In the genomic region with DNA sequence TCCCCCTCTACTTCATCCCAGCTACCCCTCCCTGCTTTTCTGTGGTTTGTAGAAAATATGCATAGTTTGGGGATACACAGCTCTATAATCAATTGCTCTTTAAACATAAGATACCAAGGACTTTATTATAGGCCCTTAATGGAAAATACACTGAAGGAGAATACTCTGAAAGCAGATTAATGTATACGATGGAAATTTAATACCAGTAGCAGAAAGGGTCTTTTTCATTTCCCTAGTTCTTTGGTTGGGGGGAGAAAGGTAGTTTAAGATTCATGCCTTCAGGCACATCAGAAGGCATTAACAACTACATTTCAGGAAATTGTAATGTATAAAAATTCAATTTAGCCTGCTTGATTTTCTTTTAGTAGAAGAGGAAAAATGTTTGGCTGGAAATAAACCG, we compare ENCODE assay signal across 17 cellular contexts.
DNase-seq lines count a peak whose midpoint lies in the region; ATAC-seq and TF ChIP-seq lines count a peak whose summit lies in the region.
"Had no signal": no experiment of that assay in that cellular context is flagged by ENCODE, and none has a peak within 500 bp of the region (broad histone marks: within the 10 kb centered on the region; RNA-seq: fewer than 3 reads in every experiment).

No MANE protein-coding gene starts in this region.

- peaks cover 64% of the 10 kb centered on the region for H3K4me1 ChIP-seq in cardiac muscle cell (ENCODE audit: low read depth)
- H3K4me1 ChIP-seq in heart left ventricle: peaks cover 0 to 35% (median 4%) of the 10 kb centered on the region in 12 donors
- no peaks in the 10 kb centered on the region for H3K4me1 ChIP-seq in CD8-positive, alpha-beta memory T cell (ENCODE audit: insufficient read depth, low read length)

- H3K9me3 Mint-ChIP-seq in brain: peaks cover 0 to 4% (median 0%) of the 10 kb centered on the region in 5 experiments
- no peaks in the 10 kb centered on the region for H3K9me3 Mint-ChIP-seq in nephron progenitor cell
- peaks cover 0 to 18% (median 0%) of the 10 kb centered on the region in 5 donors for H3K9me3 Mint-ChIP-seq in CD8-positive, alpha-beta memory T cell

- H3K36me3 ChIP-seq in cardiac muscle cell (no peaks in the 10 kb centered on the region), heart left ventricle (no peaks in the 10 kb centered on the region)
- H3K36me3 ChIP-seq in CD8-positive, alpha-beta memory T cell (ENCODE audit: insufficient read depth, low read length): no peaks in the 10 kb centered on the region
- H3K36me3 ChIP-seq: MG63 had no signal

- H3K9me3 ChIP-seq in cardiac muscle cell (ENCODE audit: low read depth) (no peaks in the 10 kb centered on the region), heart left ventricle (no peaks in the 10 kb centered on the region)
- H3K9me3 ChIP-seq in CD8-positive, alpha-beta memory T cell (ENCODE audit: low read length): no peaks in the 10 kb centered on the region
- H3K9me3 ChIP-seq: MG63 had no signal

- H3K36me3 Mint-ChIP-seq in brain (no peaks in the 10 kb centered on the region), nephron progenitor cell (ENCODE audit: low read depth) (peaks cover 1% of the 10 kb centered on the region)
- H3K36me3 Mint-ChIP-seq in CD8-positive, alpha-beta memory T cell: no peaks in the 10 kb centered on the region

- H3K27me3 ChIP-seq in cardiac muscle cell (no peaks in the 10 kb centered on the region), heart left ventricle (no peaks in the 10 kb centered on the region)
- no peaks in the 10 kb centered on the region for H3K27me3 ChIP-seq in CD8-positive, alpha-beta memory T cell (ENCODE audit: insufficient read depth, low read length, poor library complexity, severe bottlenecking)
- H3K27me3 ChIP-seq: MG63 had no signal

- H3K27me3 Mint-ChIP-seq in brain: peaks cover 7% of the 10 kb centered on the region
- no peaks in the 10 kb centered on the region for H3K27me3 Mint-ChIP-seq in nephron progenitor cell (ENCODE audit: low read depth, poor library complexity)
- no peaks in the 10 kb centered on the region for H3K27me3 Mint-ChIP-seq in CD8-positive, alpha-beta memory T cell

- WGBS in heart left ventricle, 4 donors: 85 to 92% (median 85%) methylated on average over 2 of the region's 2 CpGs

- DNase-seq in cardiac muscle cell (ENCODE audit: low read depth in 1 of 2, low spot score in 1 of 2) (no peak), heart left ventricle (no peak), nephron progenitor cell (no peak), SKM-1 treated with dmso at 0.1 percent for 144 hours (lab: John Stamatoyannopoulos, UW; ENCODE audit: unreplicated experiment) (no peak), NCI-H1048 (lab: John Stamatoyannopoulos, UW) (no peak)
- no peak for DNase-seq in CD8-positive, alpha-beta memory T cell
- DNase-seq: DMS53, GF-D8, MG63, NCI-H1092, PC-3, RPMI8226, SHP77 had no signal

- CTCF ChIA-PET in CD8-positive, alpha-beta memory T cell (lab: Charles Lee): no interaction called here

- ATAC-seq in heart left ventricle: no peak
- ATAC-seq: K562, PC-3 had no signal

- TF ChIP-seq CTCF in cardiac muscle cell (IDR thresholded peaks at IDR 0.05; ENCODE audit: low read depth, low read length) (no peak), heart left ventricle (IDR thresholded peaks at IDR 0.05) (no peak), brain (conservative IDR thresholded peaks at IDR 0.05) (no peak), nephron progenitor cell (IDR thresholded peaks at IDR 0.05) (no peak)

- intact Hi-C loops in heart left ventricle (cut with DNase I): loop anchor here in 3 of 10 donors (5.0 to 10.0 kb wide), 6 partner anchors 155 to 545 kb away; a partner anchor contains a TSS

- POLR2A ChIA-PET in CD8-positive, alpha-beta memory T cell (lab: Charles Lee): no interaction called here

- H3K27ac ChIP-seq in cardiac muscle cell: peak overlapping the region; percentile 97
- H3K27ac ChIP-seq in heart left ventricle: no peak overlapping the region
- no peak overlapping the region for H3K27ac ChIP-seq in CD8-positive, alpha-beta memory T cell (ENCODE audit: low read depth, low read length)
- H3K27ac ChIP-seq: C4-2B, SK-N-MC had no signal

- H3K4me3 Mint-ChIP-seq in brain: peak overlapping the region; percentile 1 to 66 (median 31)
- peak overlapping the region; percentile 11 for H3K4me3 Mint-ChIP-seq in nephron progenitor cell
- H3K4me3 Mint-ChIP-seq in CD8-positive, alpha-beta memory T cell: no peak overlapping the region

- H3K4me3 ChIP-seq in cardiac muscle cell (no peak overlapping the region), heart left ventricle (no peak overlapping the region)
- no peak overlapping the region for H3K4me3 ChIP-seq in CD8-positive, alpha-beta memory T cell (ENCODE audit: low read length)
- H3K4me3 ChIP-seq: K562, MG63, SK-N-MC had no signal

- H3K4me1 Mint-ChIP-seq in brain (peaks cover 96% of the 10 kb centered on the region), nephron progenitor cell (peaks cover 76% of the 10 kb centered on the region)
- no peaks in the 10 kb centered on the region for H3K4me1 Mint-ChIP-seq in CD8-positive, alpha-beta memory T cell

- peak overlapping the region; percentile 37 to 92 (median 89) for H3K27ac Mint-ChIP-seq in brain
- no peak overlapping the region for H3K27ac Mint-ChIP-seq in nephron progenitor cell
- H3K27ac Mint-ChIP-seq in CD8-positive, alpha-beta memory T cell: peak overlapping the region in 1 of 8 donors; percentile 17

- no peak for TF ChIP-seq POLR2A in heart left ventricle (IDR thresholded peaks at IDR 0.05)

Comparison
In these comparisons a context has a peak if more than half of its experiments do, and no peak if none do; other contexts are left out.
1. H3K4me3 Mint-ChIP-seq: peak in brain (5 of 5) and nephron progenitor cell (single experiment); none in CD8-positive, alpha-beta memory T cell (0 of 7).